17 cellular contexts compared by ENCODE assay signal in genomic region chr11:73977856-73978519, GRCh38. TPM values are rescaled to one million over a fixed set of nuclear protein-coding genes. Genes with fewer than 3 reads are reported as not detected.
DNase-seq lines count a peak whose midpoint lies in the region; ATAC-seq and TF ChIP-seq lines count a peak whose summit lies in the region.
"Had no signal": no experiment of that assay in that cellular context is flagged by ENCODE, and none has a peak within 500 bp of the region (broad histone marks: within the 10 kb centered on the region; RNA-seq: fewer than 3 reads in every experiment).

No MANE protein-coding gene starts in this region.

- H3K4me3 ChIP-seq in gastrocnemius medialis, result no peak overlapping the region
- H3K4me3 ChIP-seq: tibial artery had no signal

- no peaks in the 10 kb centered on the region for H3K27me3 ChIP-seq in gastrocnemius medialis
- H3K27me3 ChIP-seq: Peyer's patch, tibial artery had no signal

- H3K27ac Mint-ChIP-seq in activated naive CD4-positive, alpha-beta T cell treated with anti-CD3 and anti-CD28 coated beads, Interleukin-2, amount 50 U/mL, for 24 hours, result peak overlapping the region; percentile 99
- H3K27ac Mint-ChIP-seq in activated CD4-positive, alpha-beta memory T cell treated with anti-CD3 and anti-CD28 coated beads, Interleukin-2, amount 10 ng/mL, durations not matched to agents 7 days and 5 days, result peak overlapping the region; percentile 98
- H3K27ac Mint-ChIP-seq in immature natural killer cell (peak overlapping the region; percentile 93 to 97 (median 96)), mesothelial cell of epicardium (no peak overlapping the region)
- peak overlapping the region; percentile 69 for H3K27ac Mint-ChIP-seq in stimulated activated naive B cell treated with anti-CD40 and anti-IgM and Interleukin-4, amounts not matched to agents 10 μg/mL and 1 μg/mL and 100 μg/mL, for 72 hours

- in situ Hi-C loops in gastrocnemius medialis (cut with MboI; ENCODE audit: low sequenced_read_pairs in 4 of 4), result no loop called here

- DNase-seq in activated naive CD4-positive, alpha-beta T cell treated with anti-CD3 and anti-CD28 coated beads, Interleukin-2, amount 50 U/mL, for 16 hours, result no peak
- DNase-seq in activated CD4-positive, alpha-beta memory T cell treated with anti-CD3 and anti-CD28 coated beads, Interleukin-2, amount 10 ng/mL, durations not matched to agents 7 days and 5 days, result no peak
- DNase-seq in immature natural killer cell (no peak), HEK293T (ENCODE audit: extremely low spot score) (no peak), gastrocnemius medialis (no peak), mesothelial cell of epicardium (ENCODE audit: low spot score in 2 of 2, unreplicated experiment in 2 of 2) (no peak)
- DNase-seq in stimulated activated naive B cell treated with anti-CD40 and anti-IgM and Interleukin-4, amounts not matched to agents 10 μg/mL and 1 μg/mL and 100 μg/mL, for 72 hours, result no peak
- DNase-seq: erythroblast; glutamatergic neuron; stimulated activated CD4-positive, alpha-beta T cell treated with anti-CD3 and anti-CD28 coated beads, Interleukin-4, amount 100 ng/mL, for 1 hour; tibial artery had no signal

- H3K36me3 ChIP-seq in gastrocnemius medialis, result peaks cover 0 to 58% of the 10 kb centered on the region in 2 donors

- ATAC-seq in stimulated activated naive B cell treated with anti-CD40 and anti-IgM and Interleukin-4, amounts not matched to agents 10 μg/mL and 1 μg/mL and 100 μg/mL, for 72 hours (replicated peaks), result no peak
- no peak for ATAC-seq in gastrocnemius medialis

- POLR2A ChIA-PET in activated CD4-positive, alpha-beta memory T cell treated with anti-CD3 and anti-CD28 coated beads, Interleukin-2, amount 10 ng/mL, durations not matched to agents 7 days and 5 days (lab: Charles Lee), result interaction anchor here (7.1 to 12.3 kb wide), 4 partner anchors 9 to 35 kb away, joined by 84 to 264 read pairs (median 151); no protein-coding TSS in a partner anchor
- POLR2A ChIA-PET in HEK293T (lab: Yijun Ruan, JAX), result no interaction called here

- no peaks in the 10 kb centered on the region for H3K27me3 Mint-ChIP-seq in activated naive CD4-positive, alpha-beta T cell treated with anti-CD3 and anti-CD28 coated beads, Interleukin-2, amount 50 U/mL, for 24 hours
- H3K27me3 Mint-ChIP-seq in activated CD4-positive, alpha-beta memory T cell treated with anti-CD3 and anti-CD28 coated beads, Interleukin-2, amount 10 ng/mL, durations not matched to agents 7 days and 5 days, result no peaks in the 10 kb centered on the region
- H3K27me3 Mint-ChIP-seq in immature natural killer cell (ENCODE audit: low read depth in 3 of 3) (peaks cover 12 to 15% (median 15%) of the 10 kb centered on the region in 3 donors), mesothelial cell of epicardium (ENCODE audit: low read depth) (peaks cover 6% of the 10 kb centered on the region)
- H3K27me3 Mint-ChIP-seq in stimulated activated naive B cell treated with anti-CD40 and anti-IgM and Interleukin-4, amounts not matched to agents 10 μg/mL and 1 μg/mL and 100 μg/mL, for 72 hours, result no peaks in the 10 kb centered on the region

- H3K4me3 Mint-ChIP-seq in activated naive CD4-positive, alpha-beta T cell treated with anti-CD3 and anti-CD28 coated beads, Interleukin-2, amount 50 U/mL, for 24 hours, result peak overlapping the region; percentile 81
- H3K4me3 Mint-ChIP-seq in activated CD4-positive, alpha-beta memory T cell treated with anti-CD3 and anti-CD28 coated beads, Interleukin-2, amount 10 ng/mL, durations not matched to agents 7 days and 5 days, result peak overlapping the region; percentile 19
- peak overlapping the region; percentile 96 to 99 (median 99) for H3K4me3 Mint-ChIP-seq in immature natural killer cell
- H3K4me3 Mint-ChIP-seq in stimulated activated naive B cell treated with anti-CD40 and anti-IgM and Interleukin-4, amounts not matched to agents 10 μg/mL and 1 μg/mL and 100 μg/mL, for 72 hours, result peak overlapping the region in 1 of 2 donors; percentile 5
- no peak overlapping the region for H3K4me3 Mint-ChIP-seq in mesothelial cell of epicardium

- no peaks in the 10 kb centered on the region for H3K9me3 Mint-ChIP-seq in activated naive CD4-positive, alpha-beta T cell treated with anti-CD3 and anti-CD28 coated beads, Interleukin-2, amount 50 U/mL, for 24 hours
- no peaks in the 10 kb centered on the region for H3K9me3 Mint-ChIP-seq in activated CD4-positive, alpha-beta memory T cell treated with anti-CD3 and anti-CD28 coated beads, Interleukin-2, amount 10 ng/mL, durations not matched to agents 7 days and 5 days
- H3K9me3 Mint-ChIP-seq in immature natural killer cell (peaks cover 0 to 1% (median 0%) of the 10 kb centered on the region in 6 donors), mesothelial cell of epicardium (no peaks in the 10 kb centered on the region)
- no peaks in the 10 kb centered on the region for H3K9me3 Mint-ChIP-seq in stimulated activated naive B cell treated with anti-CD40 and anti-IgM and Interleukin-4, amounts not matched to agents 10 μg/mL and 1 μg/mL and 100 μg/mL, for 72 hours

- peaks cover 89% of the 10 kb centered on the region for H3K4me1 Mint-ChIP-seq in activated naive CD4-positive, alpha-beta T cell treated with anti-CD3 and anti-CD28 coated beads, Interleukin-2, amount 50 U/mL, for 24 hours
- peaks cover 76% of the 10 kb centered on the region for H3K4me1 Mint-ChIP-seq in activated CD4-positive, alpha-beta memory T cell treated with anti-CD3 and anti-CD28 coated beads, Interleukin-2, amount 10 ng/mL, durations not matched to agents 7 days and 5 days
- H3K4me1 Mint-ChIP-seq in immature natural killer cell (peaks cover 85 to 87% of the 10 kb centered on the region in 2 donors), mesothelial cell of epicardium (peaks cover 18% of the 10 kb centered on the region)
- peaks cover 60 to 75% of the 10 kb centered on the region in 2 donors for H3K4me1 Mint-ChIP-seq in stimulated activated naive B cell treated with anti-CD40 and anti-IgM and Interleukin-4, amounts not matched to agents 10 μg/mL and 1 μg/mL and 100 μg/mL, for 72 hours

- CTCF ChIA-PET in activated CD4-positive, alpha-beta memory T cell treated with anti-CD3 and anti-CD28 coated beads, Interleukin-2, amount 10 ng/mL, durations not matched to agents 7 days and 5 days (lab: Charles Lee), result no interaction called here
- CTCF ChIA-PET in HEK293T (lab: Yijun Ruan, JAX), result no interaction called here

- peaks cover 0 to 22% of the 10 kb centered on the region in 2 donors for H3K4me1 ChIP-seq in gastrocnemius medialis

- no peaks in the 10 kb centered on the region for H3K9me3 ChIP-seq in gastrocnemius medialis
- H3K9me3 ChIP-seq: Peyer's patch, tibial artery had no signal

- TF ChIP-seq CTCF in gastrocnemius medialis (IDR thresholded peaks at IDR 0.05 in 4 of 5, conservative IDR thresholded peaks at IDR 0.05 in 1 of 5), result no peak
- TF ChIP-seq CTCF in mesothelial cell of epicardium (IDR thresholded peaks at IDR 0.05; ENCODE audit: unreplicated experiment), result no peak

- peaks cover 26% of the 10 kb centered on the region for H3K36me3 Mint-ChIP-seq in activated naive CD4-positive, alpha-beta T cell treated with anti-CD3 and anti-CD28 coated beads, Interleukin-2, amount 50 U/mL, for 24 hours
- H3K36me3 Mint-ChIP-seq in activated CD4-positive, alpha-beta memory T cell treated with anti-CD3 and anti-CD28 coated beads, Interleukin-2, amount 10 ng/mL, durations not matched to agents 7 days and 5 days (ENCODE audit: low read depth), result peaks cover 97% of the 10 kb centered on the region
- H3K36me3 Mint-ChIP-seq in immature natural killer cell (peaks cover 57 to 79% (median 59%) of the 10 kb centered on the region in 3 donors), mesothelial cell of epicardium (peaks cover 20% of the 10 kb centered on the region)
- H3K36me3 Mint-ChIP-seq in stimulated activated naive B cell treated with anti-CD40 and anti-IgM and Interleukin-4, amounts not matched to agents 10 μg/mL and 1 μg/mL and 100 μg/mL, for 72 hours, result peaks cover 73 to 94% of the 10 kb centered on the region in 2 donors

- intact Hi-C loops in gastrocnemius medialis (cut with DNase I; ENCODE audit: low total_unique reads), result no loop called here

- peak overlapping the region in 1 of 4 donors; percentile 46 for H3K27ac ChIP-seq in gastrocnemius medialis
- H3K27ac ChIP-seq: KMS-11, tibial artery had no signal

- TF ChIP-seq POLR2A in gastrocnemius medialis (IDR thresholded peaks at IDR 0.05), result no peak

TF ChIP-seq in HEK293T, 16 proteins besides CTCF, POLR2A, EP300 and RAD21:
- TF ChIP-seq, protein P1, sequence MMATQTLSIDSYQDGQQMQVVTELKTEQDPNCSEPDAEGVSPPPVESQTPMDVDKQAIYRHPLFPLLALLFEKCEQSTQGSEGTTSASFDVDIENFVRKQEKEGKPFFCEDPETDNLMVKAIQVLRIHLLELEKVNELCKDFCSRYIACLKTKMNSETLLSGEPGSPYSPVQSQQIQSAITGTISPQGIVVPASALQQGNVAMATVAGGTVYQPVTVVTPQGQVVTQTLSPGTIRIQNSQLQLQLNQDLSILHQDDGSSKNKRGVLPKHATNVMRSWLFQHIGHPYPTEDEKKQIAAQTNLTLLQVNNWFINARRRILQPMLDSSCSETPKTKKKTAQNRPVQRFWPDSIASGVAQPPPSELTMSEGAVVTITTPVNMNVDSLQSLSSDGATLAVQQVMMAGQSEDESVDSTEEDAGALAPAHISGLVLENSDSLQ (IDR thresholded peaks at IDR 0.05), result no peak
- TF ChIP-seq FOXA1 (IDR thresholded peaks at IDR 0.05) (no peak), TARDBP (IDR thresholded peaks at IDR 0.05) (no peak), SUZ12 (IDR thresholded peaks at IDR 0.05) (no peak), FOXK2 (IDR thresholded peaks at IDR 0.05) (no peak), HDGF (IDR thresholded peaks at IDR 0.05; ENCODE audit: borderline replicate concordance) (no peak)

RNA-seq across cellular contexts. Expression of gene UCP2, which starts 4.7 kb away (rescaled TPM):
- 100 to 1,000 TPM; 400 to 407 TPM for total RNA-seq in activated CD4-positive, alpha-beta memory T cell treated with anti-CD3 and anti-CD28 coated beads, Interleukin-2, amount 10 ng/mL, durations not matched to agents 7 days and 5 days
- 1,000 to 10,000 TPM; 1,092 to 2,060 (median 1,799) TPM for polyA plus RNA-seq in immature natural killer cell
- 100 to 1,000 TPM in 1 of 4 donors, 10 to 100 TPM in 3; 16.8 to 284 (median 56.7) TPM for total RNA-seq in gastrocnemius medialis
- 27.1 to 31.5 TPM (median 27.7 TPM) in 3 replicates for total RNA-seq in mesothelial cell of epicardium

RNA-seq across cellular contexts. Expression of gene DNAJB13, which starts 27.2 kb away (rescaled TPM):
- not detected for total RNA-seq in activated CD4-positive, alpha-beta memory T cell treated with anti-CD3 and anti-CD28 coated beads, Interleukin-2, amount 10 ng/mL, durations not matched to agents 7 days and 5 days
- polyA plus RNA-seq in immature natural killer cell, result not detected
- not detected for total RNA-seq in gastrocnemius medialis
- 0.59 to 0.75 TPM (median 0.60 TPM) in 3 replicates for total RNA-seq in mesothelial cell of epicardium
- total RNA-seq: H4, mesenteric fat pad, osteoblast had no signal

RNA-seq across cellular contexts. Expression of gene UCP3, which starts 30.9 kb away (rescaled TPM):
- total RNA-seq in activated CD4-positive, alpha-beta memory T cell treated with anti-CD3 and anti-CD28 coated beads, Interleukin-2, amount 10 ng/mL, durations not matched to agents 7 days and 5 days, result 1 to 10 TPM; 1.8 to 2.4 TPM
- 1 to 10 TPM in 1 of 3 donors, under 1 TPM in 2; 0.41 to 1.3 (median 0.52) TPM for polyA plus RNA-seq in immature natural killer cell
- total RNA-seq in gastrocnemius medialis (100 to 1,000 TPM; 489 to 938 (median 679) TPM), mesothelial cell of epicardium (4.1 to 5.8 TPM (median 4.5 TPM) in 3 replicates)
- total RNA-seq: H4 had no signal

Comparison
In these comparisons a context has a peak if more than half of its experiments do, and no peak if none do; other contexts are left out.
1. RNA of gene UCP3, which starts 30.9 kb away (total RNA-seq): 489 to 938 TPM in gastrocnemius medialis; 4.1 to 5.8 TPM in mesothelial cell of epicardium and 1.8 to 2.4 TPM in activated CD4-positive, alpha-beta memory T cell treated with anti-CD3 and anti-CD28 coated beads, Interleukin-2, amount 10 ng/mL, durations not matched to agents 7 days and 5 days; every median in the first group is over 10 times any median in the second.